13 cellular contexts compared by ENCODE assay signal in the genomic region with DNA sequence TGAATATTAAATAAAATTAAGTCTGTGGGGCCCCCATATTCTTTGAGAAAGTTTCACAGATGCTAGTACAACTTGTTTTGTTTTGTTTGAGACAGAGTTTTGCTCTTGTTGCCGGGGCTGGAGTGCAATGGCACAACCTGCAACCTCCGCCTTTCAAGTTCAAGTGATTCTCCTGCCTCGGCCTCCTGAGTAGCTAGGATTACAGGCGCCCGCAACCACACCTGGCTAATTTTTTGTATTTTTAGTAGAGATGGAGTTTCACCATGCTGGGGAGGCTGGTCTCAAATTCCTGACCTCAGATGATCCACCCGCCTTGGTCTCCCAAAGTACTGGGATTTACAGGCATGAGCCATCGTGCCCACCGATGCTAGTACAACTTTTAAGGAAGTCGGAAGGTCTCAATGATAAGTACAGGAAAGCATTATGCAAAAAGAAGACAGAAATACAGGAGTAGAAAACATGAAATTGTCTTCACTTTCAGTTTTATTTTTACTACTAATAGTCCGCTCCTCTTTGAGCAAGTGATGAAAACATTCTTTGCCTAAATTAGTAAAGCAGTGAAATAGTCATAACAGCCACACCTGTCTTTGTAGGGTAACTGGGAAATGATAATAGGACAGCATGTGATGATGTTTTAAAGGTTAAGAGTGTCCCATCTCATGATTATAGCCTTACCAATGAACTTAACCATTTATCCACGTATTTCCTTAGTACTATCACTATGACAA.
DNase-seq lines count a peak whose midpoint lies in the region; ATAC-seq and TF ChIP-seq lines count a peak whose summit lies in the region.
"Had no signal": no experiment of that assay in that cellular context is flagged by ENCODE, and none has a peak within 500 bp of the region (broad histone marks: within the 10 kb centered on the region; RNA-seq: fewer than 3 reads in every experiment).

No MANE protein-coding gene starts in this region.

- CTCF ChIA-PET in T-cell (lab: Charles Lee): interaction anchor here in 1 of 2 donors (0.7 kb wide), 1 partner anchor 12 kb away, joined by 7 read pairs; no protein-coding TSS in a partner anchor

- POLR2A ChIA-PET in T-cell (lab: Charles Lee): no interaction called here

- no peaks in the 10 kb centered on the region for H3K4me1 Mint-ChIP-seq in T-cell

- peak; percentile 77 for ATAC-seq in GM19328 (IDR thresholded peaks at IDR 0.05; ENCODE audit: unreplicated experiment)
- ATAC-seq in HG02642 (IDR thresholded peaks at IDR 0.05; ENCODE audit: poor library complexity, unreplicated experiment): peak; percentile 91
- ATAC-seq in HG03342 (IDR thresholded peaks at IDR 0.05; ENCODE audit: unreplicated experiment): peak; percentile 93
- no peak for ATAC-seq in T-cell (replicated peaks in 1 of 4)

- H3K9me3 Mint-ChIP-seq in T-cell: peaks cover 0 to 3% (median 0%) of the 10 kb centered on the region in 3 donors

- no peak overlapping the region for H3K27ac Mint-ChIP-seq in T-cell

- H3K36me3 Mint-ChIP-seq in T-cell: no peaks in the 10 kb centered on the region

- no peak for DNase-seq in T-cell
- no peak for DNase-seq in NCI-H1092 treated with DMSO at 0.1 percent for 48 hours (lab: John Stamatoyannopoulos, UW)
- DNase-seq in globus pallidus (ENCODE audit: low spot score): no peak
- no peak for DNase-seq in NCI-H82 (lab: John Stamatoyannopoulos, UW)
- DNase-seq: activated CD4-positive, alpha-beta T cell treated with anti-CD3 and anti-CD28 coated beads, Interleukin-2, amount 50 U/mL, for 1 hour; activated gamma-delta T cell treated with Interleukin-2 at 50 U/mL for 16 hours; NCI-H1436 treated with DMSO at 0.1 percent for 48 hours; NK-92 treated with Interleukin-12 subunit alpha and Interleukin-12 subunit beta, amount 100 ng/mL, for 24 hours; substantia nigra had no signal

- H3K27ac ChIP-seq in C4-2B: no peak overlapping the region

- no peaks in the 10 kb centered on the region for H3K27me3 Mint-ChIP-seq in T-cell

- TF ChIP-seq CTCF in C4-2B (conservative IDR thresholded peaks at IDR 0.05): peak; percentile 18; the same call in 1 of the 2 replicates

- H3K4me3 Mint-ChIP-seq in T-cell: no peak overlapping the region

Comparison
In these comparisons a context has a peak if more than half of its experiments do, and no peak if none do; other contexts are left out.
1. ATAC-seq: peak in GM19328 (single experiment), HG02642 (single experiment) and HG03342 (single experiment); none in T-cell (0 of 4).